Comparison of ENCODE assay signal across 12 cellular contexts in genomic region chr20:4018015-4018748, GRCh38. TPM values are rescaled to one million over a fixed set of nuclear protein-coding genes. Genes with fewer than 3 reads are reported as not detected.
DNase-seq lines count a peak whose midpoint lies in the region; ATAC-seq and TF ChIP-seq lines count a peak whose summit lies in the region.
"Had no signal": no experiment of that assay in that cellular context is flagged by ENCODE, and none has a peak within 500 bp of the region (broad histone marks: within the 10 kb centered on the region; RNA-seq: fewer than 3 reads in every experiment).

No MANE protein-coding gene starts in this region.

- DNase-seq in activated naive CD8-positive, alpha-beta T cell treated with anti-CD3 and anti-CD28 coated beads, Interleukin-2, amount 10 ng/mL, durations not matched to agents 7 days and 5 days: no peak
- no peak for DNase-seq in activated naive CD8-positive, alpha-beta T cell treated with anti-CD3 and anti-CD28 coated beads for 36 hours
- DNase-seq in NCI-H69 (lab: John Stamatoyannopoulos, UW) (peak; percentile 21), fibroblast of peridontal ligament (ENCODE audit: extremely low read depth) (peak; percentile 51), type B pancreatic cell (ENCODE audit: extremely low spot score, unreplicated experiment) (no peak), hypothalamus (lab: John Stamatoyannopoulos, UW) (no peak)
- no peak for DNase-seq in stimulated activated CD4-positive, alpha-beta T cell treated with anti-CD3 and anti-CD28 coated beads, Interleukin-12 subunit alpha, Interleukin-12 subunit beta, amount 100 ng/mL, for 4 hours
- DNase-seq: activated B cell treated with CpG ODN at 0.5 μM for 24 hours; activated T-cell treated with anti-CD3 and anti-CD28 coated beads, Interleukin-2, amount 50 U/mL, for 4 hours; AML-193; erythroblast had no signal

- no peak overlapping the region for H3K4me3 Mint-ChIP-seq in activated naive CD8-positive, alpha-beta T cell treated with anti-CD3 and anti-CD28 coated beads, Interleukin-2, amount 10 ng/mL, durations not matched to agents 7 days and 5 days
- no peak overlapping the region for H3K4me3 Mint-ChIP-seq in activated naive CD8-positive, alpha-beta T cell treated with anti-CD3 and anti-CD28 coated beads for 36 hours
- H3K4me3 Mint-ChIP-seq in type B pancreatic cell: peak overlapping the region; percentile 49
- H3K4me3 Mint-ChIP-seq: activated B cell treated with CpG ODN at 0.5 μM for 24 hours had no signal

- H3K9me3 Mint-ChIP-seq in activated naive CD8-positive, alpha-beta T cell treated with anti-CD3 and anti-CD28 coated beads, Interleukin-2, amount 10 ng/mL, durations not matched to agents 7 days and 5 days: no peaks in the 10 kb centered on the region
- H3K9me3 Mint-ChIP-seq in activated naive CD8-positive, alpha-beta T cell treated with anti-CD3 and anti-CD28 coated beads for 36 hours: no peaks in the 10 kb centered on the region
- no peaks in the 10 kb centered on the region for H3K9me3 Mint-ChIP-seq in type B pancreatic cell
- H3K9me3 Mint-ChIP-seq: activated B cell treated with CpG ODN at 0.5 μM for 24 hours; activated T-cell treated with anti-CD3 and anti-CD28 coated beads, Interleukin-2, amount 50 U/mL, for 4 hours had no signal

- ATAC-seq in activated naive CD8-positive, alpha-beta T cell treated with anti-CD3 and anti-CD28 coated beads, Interleukin-2, amount 10 ng/mL, durations not matched to agents 7 days and 5 days (ENCODE audit: low read depth): no peak
- no peak for ATAC-seq in GM21390 (IDR thresholded peaks at IDR 0.05; ENCODE audit: unreplicated experiment)
- ATAC-seq: activated T-cell treated with anti-CD3 and anti-CD28 coated beads, Interleukin-2, amount 50 U/mL, for 4 hours had no signal

- peaks cover 32% of the 10 kb centered on the region for H3K4me1 Mint-ChIP-seq in activated naive CD8-positive, alpha-beta T cell treated with anti-CD3 and anti-CD28 coated beads, Interleukin-2, amount 10 ng/mL, durations not matched to agents 7 days and 5 days
- H3K4me1 Mint-ChIP-seq in activated naive CD8-positive, alpha-beta T cell treated with anti-CD3 and anti-CD28 coated beads for 36 hours: peaks cover 24% of the 10 kb centered on the region
- H3K4me1 Mint-ChIP-seq in type B pancreatic cell (ENCODE audit: unreplicated experiment): peaks cover 22% of the 10 kb centered on the region

- POLR2A ChIA-PET in activated naive CD8-positive, alpha-beta T cell treated with anti-CD3 and anti-CD28 coated beads, Interleukin-2, amount 10 ng/mL, durations not matched to agents 7 days and 5 days (lab: Charles Lee): no interaction called here

- no peaks in the 10 kb centered on the region for H3K36me3 Mint-ChIP-seq in activated naive CD8-positive, alpha-beta T cell treated with anti-CD3 and anti-CD28 coated beads, Interleukin-2, amount 10 ng/mL, durations not matched to agents 7 days and 5 days
- H3K36me3 Mint-ChIP-seq in activated naive CD8-positive, alpha-beta T cell treated with anti-CD3 and anti-CD28 coated beads for 36 hours: no peaks in the 10 kb centered on the region
- H3K36me3 Mint-ChIP-seq in type B pancreatic cell: no peaks in the 10 kb centered on the region

- TF ChIP-seq CTCF in type B pancreatic cell (conservative IDR thresholded peaks at IDR 0.05): no peak

- peak overlapping the region; percentile 42 for H3K27ac Mint-ChIP-seq in activated naive CD8-positive, alpha-beta T cell treated with anti-CD3 and anti-CD28 coated beads, Interleukin-2, amount 10 ng/mL, durations not matched to agents 7 days and 5 days
- H3K27ac Mint-ChIP-seq in activated naive CD8-positive, alpha-beta T cell treated with anti-CD3 and anti-CD28 coated beads for 36 hours: no peak overlapping the region
- H3K27ac Mint-ChIP-seq in type B pancreatic cell: peak overlapping the region; percentile 69
- H3K27ac Mint-ChIP-seq: activated B cell treated with CpG ODN at 0.5 μM for 24 hours had no signal

- H3K27me3 Mint-ChIP-seq in activated naive CD8-positive, alpha-beta T cell treated with anti-CD3 and anti-CD28 coated beads, Interleukin-2, amount 10 ng/mL, durations not matched to agents 7 days and 5 days: peaks cover 24% of the 10 kb centered on the region
- peaks cover 3% of the 10 kb centered on the region for H3K27me3 Mint-ChIP-seq in activated naive CD8-positive, alpha-beta T cell treated with anti-CD3 and anti-CD28 coated beads for 36 hours
- peaks cover 2% of the 10 kb centered on the region for H3K27me3 Mint-ChIP-seq in type B pancreatic cell

RNA-seq across cellular contexts. Expression of gene RNF24, which starts 2.8 kb away (rescaled TPM):
- 10 to 100 TPM; 17.7 to 21.6 TPM for total RNA-seq in activated naive CD8-positive, alpha-beta T cell treated with anti-CD3 and anti-CD28 coated beads, Interleukin-2, amount 10 ng/mL, durations not matched to agents 7 days and 5 days
- total RNA-seq in activated naive CD8-positive, alpha-beta T cell treated with anti-CD3 and anti-CD28 coated beads for 36 hours: 10 to 100 TPM; 13.3 to 13.7 TPM
- 17.2 and 23.6 TPM in 2 replicates for total RNA-seq in type B pancreatic cell (ENCODE audit: low replicate concordance)

Comparison
In these comparisons a context has a peak if more than half of its experiments do, and no peak if none do; other contexts are left out.
1. DNase-seq: peak in NCI-H69 (single experiment) and fibroblast of peridontal ligament (single experiment); none in activated naive CD8-positive, alpha-beta T cell treated with anti-CD3 and anti-CD28 coated beads, Interleukin-2, amount 10 ng/mL, durations not matched to agents 7 days and 5 days (single experiment), activated naive CD8-positive, alpha-beta T cell treated with anti-CD3 and anti-CD28 coated beads for 36 hours (single experiment), type B pancreatic cell (single experiment), stimulated activated CD4-positive, alpha-beta T cell treated with anti-CD3 and anti-CD28 coated beads, Interleukin-12 subunit alpha, Interleukin-12 subunit beta, amount 100 ng/mL, for 4 hours (single experiment) and hypothalamus (0 of 51).